In genomic region chr7:150048244-150049011, GRCh38 we compare ENCODE assay signal across 7 cellular contexts.
DNase-seq lines count a peak whose midpoint lies in the region; ATAC-seq and TF ChIP-seq lines count a peak whose summit lies in the region.
"Not testable (repeated sequence)": the region's sequence is repeated elsewhere in the genome, so short reads cannot be mapped to it uniquely, and the experiment has no call there.

No MANE protein-coding gene starts in this region.

- not testable (repeated sequence) for H4K20me1 ChIP-seq in PC-9 (ENCODE audit: insufficient read depth)

- peak overlapping the region; percentile 57 to 69 for H3K4me3 Mint-ChIP-seq in effector memory CD8-positive, alpha-beta T cell
- peak overlapping the region; percentile 72 to 80 (median 75) for H3K4me3 Mint-ChIP-seq in nephron

- TF ChIP-seq CTCF in HEK293 (tag by site-specific recombination; IDR thresholded peaks at IDR 0.05); PC-9 (conservative IDR thresholded peaks at IDR 0.05); nephron (IDR thresholded peaks at IDR 0.05; ENCODE audit: unreplicated experiment in 3 of 3): not testable (repeated sequence)
- TF ChIP-seq CTCF in spleen (IDR thresholded peaks at IDR 0.05 in 8 of 11, conservative IDR thresholded peaks at IDR 0.05 in 3 of 11) = peak in 1 of 11 experiments; percentile 11

- CTCF ChIA-PET in HEK293 (lab: Yijun Ruan, JAX); PC-9 (lab: Charles Lee): not testable (repeated sequence)

- H3K27me3 ChIP-seq in PC-9 (ENCODE audit: insufficient read depth, low read depth) = not testable (repeated sequence)
- H3K27me3 ChIP-seq in spleen (replicated peaks in 1 of 7) = peaks cover 0 to 42% (median 18%) of the 10 kb centered on the region in 7 donors

- H3K9me3 ChIP-seq in HEK293 (ENCODE audit: control insufficient read depth, insufficient read depth, low read depth, low read length); PC-9 (ENCODE audit: insufficient read depth, low read depth); iPS-18c (ENCODE audit: control insufficient read depth, insufficient read depth, low read length); spleen: not testable (repeated sequence)

- POLR2A ChIA-PET in HEK293 (lab: Yijun Ruan, JAX); PC-9 (lab: Charles Lee; ENCODE audit: unreplicated experiment): not testable (repeated sequence)

- intact Hi-C loops in PC-9 (cut with micrococcal nuclease; ENCODE audit: unreplicated experiment) = loop anchor here (5.0 kb wide), 1 partner anchor 241 kb away; no protein-coding TSS in a partner anchor
- intact Hi-C loops in spleen (cut with DNase I; ENCODE audit: low total_unique reads) = not testable (repeated sequence)

- H3K4me3 ChIP-seq in HEK293 (ENCODE audit: low read depth, low read length) = peak overlapping the region; percentile 36
- H3K4me3 ChIP-seq in PC-9 = peak overlapping the region; percentile 55; the same call in 1 of the 2 replicates
- H3K4me3 ChIP-seq in iPS-18c (ENCODE audit: insufficient read depth, low read depth, low read length) = peak overlapping the region; percentile 43; the same call in 1 of the 2 replicates
- H3K4me3 ChIP-seq in spleen = peak overlapping the region in 6 of 8 donors; percentile 8 to 57 (median 36)

- DNase-seq in PC-9 = peak in 1 of 2 experiments; percentile 26
- peak; percentile 2 for DNase-seq in activated naive CD4-positive, alpha-beta T cell treated with Interleukin-2 at 50 U/mL for 16 hours
- not testable (repeated sequence) for DNase-seq in effector memory CD8-positive, alpha-beta T cell; spleen

- H3K79me2 ChIP-seq in PC-9 (ENCODE audit: low read depth) = not testable (repeated sequence)

- not testable (repeated sequence) for H3K27ac ChIP-seq in HEK293 (ENCODE audit: extremely low read depth, low read depth, low read length); PC-9
- peak overlapping the region in 1 of 8 donors; percentile 6 for H3K27ac ChIP-seq in spleen

- H3K27me3 Mint-ChIP-seq in effector memory CD8-positive, alpha-beta T cell = peaks cover 14 to 38% of the 10 kb centered on the region in 2 donors
- peaks cover 62% of the 10 kb centered on the region for H3K27me3 Mint-ChIP-seq in nephron (ENCODE audit: low read depth)

- not testable (repeated sequence) for BruUV-seq in PC-9 (replicated peaks; lab: Mats Ljungman, UMichigan)

- not testable (repeated sequence) for H3K9me2 ChIP-seq in PC-9 (ENCODE audit: insufficient read depth)

- H3K4me1 ChIP-seq in HEK293 (ENCODE audit: control insufficient read depth, insufficient read depth, low read length); PC-9 (replicated peaks; ENCODE audit: insufficient read depth): not testable (repeated sequence)
- peaks cover 0 to 21% (median 13%) of the 10 kb centered on the region in 6 donors for H3K4me1 ChIP-seq in spleen

- H3K36me3 ChIP-seq in HEK293 (ENCODE audit: control insufficient read depth in 2 of 2, insufficient read depth in 1 of 2, low read length in 2 of 2); PC-9 (ENCODE audit: low read depth); spleen: not testable (repeated sequence)

- H3K9me3 Mint-ChIP-seq in effector memory CD8-positive, alpha-beta T cell; nephron: not testable (repeated sequence)

- not testable (repeated sequence) for H3K36me3 Mint-ChIP-seq in effector memory CD8-positive, alpha-beta T cell (ENCODE audit: insufficient read depth); nephron (ENCODE audit: low read depth)

- TF ChIP-seq POLR2A in spleen (IDR thresholded peaks at IDR 0.05) = not testable (repeated sequence)

- H3K4me1 Mint-ChIP-seq in effector memory CD8-positive, alpha-beta T cell (ENCODE audit: low read depth in 2 of 2) = not testable (repeated sequence)
- H3K4me1 Mint-ChIP-seq in nephron = peaks cover 11% of the 10 kb centered on the region

- H3K27ac Mint-ChIP-seq in effector memory CD8-positive, alpha-beta T cell; nephron: not testable (repeated sequence)

- H3K4me2 ChIP-seq in PC-9 = peak overlapping the region; percentile 80

- WGBS in spleen, 5 donors = 0 to 2% (median 1%) methylated on average over 16 to 75 of the region's 79 CpGs

- H3F3A ChIP-seq in PC-9 (ENCODE audit: insufficient read depth, low read depth) = not testable (repeated sequence)

- not testable (repeated sequence) for ATAC-seq in effector memory CD8-positive, alpha-beta T cell (replicated peaks)

- not testable (repeated sequence) for H2AFZ ChIP-seq in PC-9

TF ChIP-seq in HEK293, 187 proteins besides CTCF, POLR2A, EP300 and RAD21:
- TF ChIP-seq, protein P1, sequence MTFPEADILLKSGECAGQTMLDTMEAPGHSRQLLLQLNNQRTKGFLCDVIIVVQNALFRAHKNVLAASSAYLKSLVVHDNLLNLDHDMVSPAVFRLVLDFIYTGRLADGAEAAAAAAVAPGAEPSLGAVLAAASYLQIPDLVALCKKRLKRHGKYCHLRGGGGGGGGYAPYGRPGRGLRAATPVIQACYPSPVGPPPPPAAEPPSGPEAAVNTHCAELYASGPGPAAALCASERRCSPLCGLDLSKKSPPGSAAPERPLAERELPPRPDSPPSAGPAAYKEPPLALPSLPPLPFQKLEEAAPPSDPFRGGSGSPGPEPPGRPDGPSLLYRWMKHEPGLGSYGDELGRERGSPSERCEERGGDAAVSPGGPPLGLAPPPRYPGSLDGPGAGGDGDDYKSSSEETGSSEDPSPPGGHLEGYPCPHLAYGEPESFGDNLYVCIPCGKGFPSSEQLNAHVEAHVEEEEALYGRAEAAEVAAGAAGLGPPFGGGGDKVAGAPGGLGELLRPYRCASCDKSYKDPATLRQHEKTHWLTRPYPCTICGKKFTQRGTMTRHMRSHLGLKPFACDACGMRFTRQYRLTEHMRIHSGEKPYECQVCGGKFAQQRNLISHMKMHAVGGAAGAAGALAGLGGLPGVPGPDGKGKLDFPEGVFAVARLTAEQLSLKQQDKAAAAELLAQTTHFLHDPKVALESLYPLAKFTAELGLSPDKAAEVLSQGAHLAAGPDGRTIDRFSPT (tag by site-specific recombination; IDR thresholded peaks at IDR 0.05) = 0 out of 2 replicates have a peak, but pooled peaks have one; percentile 48
- TF ChIP-seq GLIS2 (tag by site-specific recombination; IDR thresholded peaks at IDR 0.05) = peak; percentile 12; the same call in 1 of the 2 replicates
- peak; percentile 73 for TF ChIP-seq ZBTB26 (tag by site-specific recombination; optimal IDR thresholded peaks at IDR 0.05)
- 0 out of 2 replicates have a peak, but pooled peaks have one; percentile 5 for TF ChIP-seq ZFHX2 (tag by site-specific recombination; conservative IDR thresholded peaks at IDR 0.05)
- peak; percentile 90 for TF ChIP-seq ZBTB8A (tag by site-specific recombination; IDR thresholded peaks at IDR 0.05)
